In genomic region chr22:45645526-45646414, GRCh38 we compare ENCODE assay signal across 8 cellular contexts. TPM values are rescaled to one million over a fixed set of nuclear protein-coding genes. Genes with fewer than 3 reads are reported as not detected.
A peak's percentile ranks its signal among the peaks of the same experiment; 100 is the strongest.
DNase-seq lines count a peak whose midpoint lies in the region; ATAC-seq and TF ChIP-seq lines count a peak whose summit lies in the region.

No MANE protein-coding gene starts in this region.

- ATAC-seq in WTC11: peak; percentile 93
- ATAC-seq in GM21390 (IDR thresholded peaks at IDR 0.05; ENCODE audit: unreplicated experiment): no peak

- TF ChIP-seq CTCF in WTC11 (IDR thresholded peaks at IDR 0.05) (peak; percentile 88), MCF 10A (IDR thresholded peaks at IDR 0.05; ENCODE audit: unreplicated experiment) (peak; percentile 98)

- no peaks in the 10 kb centered on the region for H3K9me3 Mint-ChIP-seq in WTC11
- H3K9me3 Mint-ChIP-seq in MCF 10A (ENCODE audit: unreplicated experiment): no peaks in the 10 kb centered on the region

- no peaks in the 10 kb centered on the region for H3K36me3 Mint-ChIP-seq in WTC11
- no peaks in the 10 kb centered on the region for H3K36me3 Mint-ChIP-seq in MCF 10A (ENCODE audit: insufficient read depth, unreplicated experiment)

- CTCF ChIA-PET in WTC11 (lab: Charles Lee) (interaction anchor here (0.5 to 2.0 kb wide), 11 partner anchors 36 to 324 kb away, joined by 3 to 11 read pairs (median 3); no protein-coding TSS in a partner anchor), MCF 10A (lab: Yijun Ruan, JAX) (interaction anchor here (0.5 to 3.0 kb wide), 24 partner anchors 7 to 661 kb away, joined by 3 to 19 read pairs (median 4); no protein-coding TSS in a partner anchor)

- no TSS peak for BruUV-seq in MCF 10A (replicated peaks; lab: Mats Ljungman, UMichigan)

- POLR2A ChIA-PET in WTC11 (lab: Charles Lee): no interaction called here
- POLR2A ChIA-PET in MCF 10A (lab: Yijun Ruan, JAX): interaction anchor here (1.5 kb wide), 1 partner anchor 33 kb away, joined by 4 read pairs; no protein-coding TSS in a partner anchor

- H3K4me3 Mint-ChIP-seq in WTC11: peak overlapping the region; percentile 61
- H3K4me3 Mint-ChIP-seq in MCF 10A (ENCODE audit: unreplicated experiment): no peak overlapping the region

- peak; percentile 54 for DNase-seq in NCI-H146 (lab: John Stamatoyannopoulos, UW)
- no peak for DNase-seq in NCI-H146 treated with DMSO at 0.1 percent for 48 hours (lab: John Stamatoyannopoulos, UW; ENCODE audit: unreplicated experiment)
- DNase-seq in NCI-H1105 (lab: John Stamatoyannopoulos, UW): peak; percentile 27
- DNase-seq in WTC11 (ENCODE audit: low spot score): peak; percentile 86
- peak; percentile 61 for DNase-seq in MCF 10A (ENCODE audit: unreplicated experiment)
- peak; percentile 48 for DNase-seq in iris pigment epithelial cell (ENCODE audit: low read depth)
- DNase-seq in stimulated activated CD4-positive, alpha-beta T cell treated with anti-CD3 and anti-CD28 coated beads, Interleukin-1b, Interleukin-23, amount 100 ng/mL, for 24 hours (ENCODE audit: low read depth in 4 of 4, low spot score in 1 of 4): peak; percentile 43 to 72 (median 64)

- intact Hi-C loops in MCF 10A (cut with micrococcal nuclease): loop anchor here (2.0 to 5.0 kb wide), 3 partner anchors 67 to 217 kb away; no protein-coding TSS in a partner anchor

- peaks cover 21% of the 10 kb centered on the region for H3K4me1 Mint-ChIP-seq in WTC11
- no peaks in the 10 kb centered on the region for H3K4me1 Mint-ChIP-seq in MCF 10A (ENCODE audit: insufficient read depth, unreplicated experiment)

- H3K27me3 Mint-ChIP-seq in WTC11 (ENCODE audit: low read depth) (peaks cover 36% of the 10 kb centered on the region), MCF 10A (ENCODE audit: insufficient read depth, unreplicated experiment) (peaks cover 13% of the 10 kb centered on the region)

- H3K27ac Mint-ChIP-seq in WTC11 (no peak overlapping the region), MCF 10A (ENCODE audit: low read depth, unreplicated experiment) (no peak overlapping the region)

TF ChIP-seq in WTC11, 78 proteins besides CTCF, POLR2A, EP300 and RAD21 (continues in another document):
- TF ChIP-seq SOX15 (CRISPR knock-in tag; IDR thresholded peaks at IDR 0.05) (no peak), ZNF317 (CRISPR knock-in tag; IDR thresholded peaks at IDR 0.05; ENCODE audit: borderline replicate concordance, low read depth) (no peak), ZNF416 (CRISPR knock-in tag; IDR thresholded peaks at IDR 0.05) (no peak), ESRRA (CRISPR knock-in tag; IDR thresholded peaks at IDR 0.05; ENCODE audit: borderline replicate concordance) (0 out of 2 replicates have a peak, but pooled peaks have one; percentile 31), ZNF219 (CRISPR knock-in tag; IDR thresholded peaks at IDR 0.05; ENCODE audit: borderline replicate concordance) (no peak), NFYB (CRISPR knock-in tag; conservative IDR thresholded peaks at IDR 0.05; ENCODE audit: low read depth) (no peak), SP1 (CRISPR knock-in tag; conservative IDR thresholded peaks at IDR 0.05) (peak; percentile 65), OVOL2 (CRISPR knock-in tag; IDR thresholded peaks at IDR 0.05; ENCODE audit: borderline replicate concordance) (no peak), ZNF532 (CRISPR knock-in tag; IDR thresholded peaks at IDR 0.05; ENCODE audit: borderline replicate concordance) (no peak), PRRX2 (CRISPR knock-in tag; IDR thresholded peaks at IDR 0.05) (no peak), ZNF121 (CRISPR knock-in tag; IDR thresholded peaks at IDR 0.05) (no peak), HMGA2 (CRISPR knock-in tag; IDR thresholded peaks at IDR 0.05) (no peak), IRF1 (CRISPR knock-in tag; IDR thresholded peaks at IDR 0.05) (no peak), ATF1 (CRISPR knock-in tag; IDR thresholded peaks at IDR 0.05) (no peak), ZNF671 (CRISPR knock-in tag; IDR thresholded peaks at IDR 0.05) (no peak), NFATC4 (CRISPR knock-in tag; IDR thresholded peaks at IDR 0.05) (no peak)
- TF ChIP-seq, protein P1, sequence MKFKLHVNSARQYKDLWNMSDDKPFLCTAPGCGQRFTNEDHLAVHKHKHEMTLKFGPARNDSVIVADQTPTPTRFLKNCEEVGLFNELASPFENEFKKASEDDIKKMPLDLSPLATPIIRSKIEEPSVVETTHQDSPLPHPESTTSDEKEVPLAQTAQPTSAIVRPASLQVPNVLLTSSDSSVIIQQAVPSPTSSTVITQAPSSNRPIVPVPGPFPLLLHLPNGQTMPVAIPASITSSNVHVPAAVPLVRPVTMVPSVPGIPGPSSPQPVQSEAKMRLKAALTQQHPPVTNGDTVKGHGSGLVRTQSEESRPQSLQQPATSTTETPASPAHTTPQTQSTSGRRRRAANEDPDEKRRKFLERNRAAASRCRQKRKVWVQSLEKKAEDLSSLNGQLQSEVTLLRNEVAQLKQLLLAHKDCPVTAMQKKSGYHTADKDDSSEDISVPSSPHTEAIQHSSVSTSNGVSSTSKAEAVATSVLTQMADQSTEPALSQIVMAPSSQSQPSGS (CRISPR knock-in tag; IDR thresholded peaks at IDR 0.05; ENCODE audit: borderline replicate concordance, low read depth): no peak
- TF ChIP-seq, protein P2, sequence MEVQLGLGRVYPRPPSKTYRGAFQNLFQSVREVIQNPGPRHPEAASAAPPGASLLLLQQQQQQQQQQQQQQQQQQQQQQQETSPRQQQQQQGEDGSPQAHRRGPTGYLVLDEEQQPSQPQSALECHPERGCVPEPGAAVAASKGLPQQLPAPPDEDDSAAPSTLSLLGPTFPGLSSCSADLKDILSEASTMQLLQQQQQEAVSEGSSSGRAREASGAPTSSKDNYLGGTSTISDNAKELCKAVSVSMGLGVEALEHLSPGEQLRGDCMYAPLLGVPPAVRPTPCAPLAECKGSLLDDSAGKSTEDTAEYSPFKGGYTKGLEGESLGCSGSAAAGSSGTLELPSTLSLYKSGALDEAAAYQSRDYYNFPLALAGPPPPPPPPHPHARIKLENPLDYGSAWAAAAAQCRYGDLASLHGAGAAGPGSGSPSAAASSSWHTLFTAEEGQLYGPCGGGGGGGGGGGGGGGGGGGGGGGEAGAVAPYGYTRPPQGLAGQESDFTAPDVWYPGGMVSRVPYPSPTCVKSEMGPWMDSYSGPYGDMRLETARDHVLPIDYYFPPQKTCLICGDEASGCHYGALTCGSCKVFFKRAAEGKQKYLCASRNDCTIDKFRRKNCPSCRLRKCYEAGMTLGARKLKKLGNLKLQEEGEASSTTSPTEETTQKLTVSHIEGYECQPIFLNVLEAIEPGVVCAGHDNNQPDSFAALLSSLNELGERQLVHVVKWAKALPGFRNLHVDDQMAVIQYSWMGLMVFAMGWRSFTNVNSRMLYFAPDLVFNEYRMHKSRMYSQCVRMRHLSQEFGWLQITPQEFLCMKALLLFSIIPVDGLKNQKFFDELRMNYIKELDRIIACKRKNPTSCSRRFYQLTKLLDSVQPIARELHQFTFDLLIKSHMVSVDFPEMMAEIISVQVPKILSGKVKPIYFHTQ (CRISPR knock-in tag; IDR thresholded peaks at IDR 0.05): no peak
- TF ChIP-seq, protein P3, sequence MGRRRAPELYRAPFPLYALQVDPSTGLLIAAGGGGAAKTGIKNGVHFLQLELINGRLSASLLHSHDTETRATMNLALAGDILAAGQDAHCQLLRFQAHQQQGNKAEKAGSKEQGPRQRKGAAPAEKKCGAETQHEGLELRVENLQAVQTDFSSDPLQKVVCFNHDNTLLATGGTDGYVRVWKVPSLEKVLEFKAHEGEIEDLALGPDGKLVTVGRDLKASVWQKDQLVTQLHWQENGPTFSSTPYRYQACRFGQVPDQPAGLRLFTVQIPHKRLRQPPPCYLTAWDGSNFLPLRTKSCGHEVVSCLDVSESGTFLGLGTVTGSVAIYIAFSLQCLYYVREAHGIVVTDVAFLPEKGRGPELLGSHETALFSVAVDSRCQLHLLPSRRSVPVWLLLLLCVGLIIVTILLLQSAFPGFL (CRISPR knock-in tag; IDR thresholded peaks at IDR 0.05; ENCODE audit: borderline replicate concordance): no peak

RNA-seq across cellular contexts. Expression of gene ATXN10, which starts 25.9 kb away (rescaled TPM):
- total RNA-seq in WTC11 (2021) (185 to 194 TPM (median 189 TPM) in 3 replicates), MCF 10A (2022) (149 and 193 TPM in 2 replicates)
